8 cellular contexts compared by ENCODE assay signal in the genomic region with DNA sequence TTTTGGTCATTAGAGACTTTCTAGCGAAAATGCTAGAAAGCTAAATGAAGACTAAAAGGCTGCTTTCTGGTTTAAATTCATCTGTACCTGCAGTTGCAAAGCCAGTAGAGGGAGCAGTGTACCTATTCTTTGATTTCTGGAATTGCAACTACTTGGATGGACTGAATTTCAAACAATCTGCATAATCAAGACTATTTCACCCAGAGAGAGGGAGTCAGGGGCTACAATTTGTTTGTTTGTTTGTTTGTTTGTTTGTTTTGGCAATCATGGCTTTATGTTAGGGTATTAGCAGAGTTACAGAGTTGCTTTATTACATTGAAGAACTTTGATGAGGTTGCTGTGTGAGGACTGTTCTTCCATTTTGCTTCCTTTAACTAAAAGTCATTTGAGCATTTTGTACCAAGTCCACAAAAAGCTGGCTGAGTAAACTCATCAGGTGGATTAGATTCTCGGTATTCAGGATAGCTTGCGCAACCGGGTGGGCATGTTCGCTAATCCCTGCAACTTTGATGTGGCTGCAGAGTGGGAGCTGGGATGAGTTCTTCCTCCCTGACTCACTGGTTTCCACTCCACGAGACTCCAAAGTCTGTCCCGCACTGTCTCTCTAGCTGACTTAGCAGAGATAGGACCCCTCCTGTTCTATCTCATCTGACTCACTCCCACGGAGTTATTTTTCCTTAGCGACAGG.
DNase-seq lines count a peak whose midpoint lies in the region; ATAC-seq, FAIRE-seq and TF ChIP-seq lines count a peak whose summit lies in the region.

No MANE protein-coding gene starts in this region.

- no peak overlapping the region for H3K4me2 ChIP-seq in GM12878 (ENCODE audit: control insufficient read depth, insufficient read depth)

- H3K27ac ChIP-seq in A673 (ENCODE audit: low read depth, low read length, poor library complexity, severe bottlenecking) (peak overlapping the region; percentile 69), GM12878 (ENCODE audit: control insufficient read depth, insufficient read depth) (no peak overlapping the region)

- no peak overlapping the region for H2AFZ ChIP-seq in GM12878 (ENCODE audit: control insufficient read depth, low read depth, low read length)

- peaks cover 9% of the 10 kb centered on the region for H3K4me1 ChIP-seq in A673 (ENCODE audit: insufficient read depth, low read length, poor library complexity, severe bottlenecking)
- no peaks in the 10 kb centered on the region for H3K4me1 ChIP-seq in GM12878 (ENCODE audit: control insufficient read depth, insufficient read depth, low read length)

- CTCF ChIA-PET in A673 (lab: Charles Lee) (interaction anchor here (0.5 to 1.5 kb wide), 9 partner anchors 11 to 889 kb away, joined by 3 to 8 read pairs (median 5); no protein-coding TSS in a partner anchor), GM12878 (lab: Yijun Ruan, JAX) (interaction anchor here (0.6 to 4.0 kb wide), 21 partner anchors 9 to 901 kb away, joined by 3 to 26 read pairs (median 3); no protein-coding TSS in a partner anchor)

- no peaks in the 10 kb centered on the region for H4K20me1 ChIP-seq in GM12878 (ENCODE audit: control insufficient read depth, insufficient read depth)

- H3K9me3 ChIP-seq in A673 (ENCODE audit: low read depth, low read length, poor library complexity, severe bottlenecking) (peaks cover 10% of the 10 kb centered on the region), GM12878 (replicated peaks; ENCODE audit: control insufficient read depth, insufficient read depth, low read length) (no peaks in the 10 kb centered on the region; the same call in 2 of the 3 replicates)

- POLR2A ChIA-PET in A673 (lab: Charles Lee; ENCODE audit: low non-redundant PET) (no interaction called here), GM12878 (lab: Charles Lee) (no interaction called here)

- no peak for TF ChIP-seq EP300 in GM12878 (IDR thresholded peaks at IDR 0.05; ENCODE audit: borderline replicate concordance in 1 of 2, control insufficient read depth in 1 of 2, low read depth in 2 of 2, low read length in 2 of 2)

- no peaks in the 10 kb centered on the region for H3K79me2 ChIP-seq in GM12878 (ENCODE audit: control insufficient read depth, insufficient read depth, low read length)

- WGBS in GM12878 (ENCODE audit: insufficient coverage, insufficient replicate concordance, low lambda C conversion rate, missing lambda C conversion rate), result 60% methylated on average over 9 of the region's 9 CpGs

- TF ChIP-seq CTCF in A673 (conservative IDR thresholded peaks at IDR 0.05; ENCODE audit: low read depth, low read length), result peak; percentile 92
- peak; percentile 64 for TF ChIP-seq CTCF in GM12874 (IDR thresholded peaks at IDR 0.05; ENCODE audit: insufficient read depth, low read depth, low read length)
- TF ChIP-seq CTCF in GM12878 (IDR thresholded peaks at IDR 0.05 in 2 of 3, conservative IDR thresholded peaks at IDR 0.05 in 1 of 3; ENCODE audit: control insufficient read depth in 2 of 3, extremely low read depth in 1 of 3, insufficient read depth in 1 of 3, low read depth in 3 of 3, low read length in 3 of 3), result peak; percentile 57 to 79 (median 68)

- FAIRE-seq in GM12878 (lab: Jason Lieb, UNC), result peak; percentile 86

- in situ Hi-C loops in GM12878 (cut with MboI), result no loop called here

- H3K36me3 ChIP-seq in A673 (ENCODE audit: insufficient read depth, low read length, poor library complexity, severe bottlenecking) (no peaks in the 10 kb centered on the region), GM12878 (ENCODE audit: control insufficient read depth in 2 of 2, insufficient read depth in 2 of 2, low read length in 1 of 2) (no peaks in the 10 kb centered on the region)

- no peak overlapping the region for H3K9ac ChIP-seq in GM12878 (ENCODE audit: control insufficient read depth, insufficient read depth, low read length)

- H3K4me3 ChIP-seq in A673 (ENCODE audit: low read depth, low read length, poor library complexity, severe bottlenecking) (peak overlapping the region; percentile 9), GM12878 (no peak overlapping the region)

- peak; percentile 58; the same call in 2 of the 3 replicates for ATAC-seq in GM12878
- no peak for ATAC-seq in HG03439 (IDR thresholded peaks at IDR 0.05; ENCODE audit: unreplicated experiment)

- no peaks in the 10 kb centered on the region for H3K27me3 ChIP-seq in A673 (replicated peaks; ENCODE audit: insufficient read depth, low read depth, low read length, poor library complexity)
- H3K27me3 ChIP-seq in GM12878 (replicated peaks in 1 of 2; ENCODE audit: control insufficient read depth in 2 of 2, insufficient read depth in 2 of 2, low read length in 1 of 2), result no peaks in the 10 kb centered on the region

- RAD21 ChIA-PET in GM12878 (lab: Charles Lee; ENCODE audit: unreplicated experiment), result interaction anchor here (1.3 to 2.7 kb wide), 3 partner anchors 14 to 891 kb away, joined by 4 to 10 read pairs (median 4); no protein-coding TSS in a partner anchor

- BruUV-seq in A673 (replicated peaks; lab: Mats Ljungman, UMichigan), result no TSS peak
- no TSS peak for BruUV-seq in GM12878 (replicated peaks; lab: Mats Ljungman, UMichigan)

- peak; percentile 81 for TF ChIP-seq RAD21 in GM12878 (IDR thresholded peaks at IDR 0.05; ENCODE audit: insufficient read depth, low read depth, low read length)

- TF ChIP-seq POLR2A in GM12878 (IDR thresholded peaks at IDR 0.05; ENCODE audit: low read depth, low read length), result no peak

- DNase-seq in A673 (ENCODE audit: low spot score), result peak; percentile 84
- DNase-seq in NCI-H2227 (lab: John Stamatoyannopoulos, UW; ENCODE audit: unreplicated experiment), result peak; percentile 6
- DNase-seq in GM12878 (ENCODE audit: low read depth, low spot score), result no peak
- peak; percentile 75 for DNase-seq in inferior parietal cortex (ENCODE audit: extremely low spot score)
- DNase-seq in stromal cell of bone marrow (ENCODE audit: low read depth), result peak; percentile 60
- DNase-seq in NCI-H187 (lab: John Stamatoyannopoulos, UW), result no peak

- intact Hi-C loops in A673 (cut with micrococcal nuclease; ENCODE audit: unreplicated experiment), result loop anchor here (1.0 to 10.0 kb wide), 4 partner anchors 53 to 891 kb away; partner anchors contain the start of gene GAS1
- intact Hi-C loops in GM12878 (cut with micrococcal nuclease; ENCODE audit: unreplicated experiment), result loop anchor here (1.0 to 10.0 kb wide), 2 partner anchors 511 to 890 kb away; partner anchors contain the start of gene GAS1

- SMC1A ChIA-PET in GM12878 (lab: Charles Lee; ENCODE audit: uncharacterized antibody, unreplicated experiment), result interaction anchor here (0.7 to 3.8 kb wide), 5 partner anchors 15 to 890 kb away, joined by 3 to 34 read pairs (median 4); no protein-coding TSS in a partner anchor

TF ChIP-seq in GM12878, 131 proteins besides CTCF, POLR2A, EP300 and RAD21:
- TF ChIP-seq, protein P1, sequence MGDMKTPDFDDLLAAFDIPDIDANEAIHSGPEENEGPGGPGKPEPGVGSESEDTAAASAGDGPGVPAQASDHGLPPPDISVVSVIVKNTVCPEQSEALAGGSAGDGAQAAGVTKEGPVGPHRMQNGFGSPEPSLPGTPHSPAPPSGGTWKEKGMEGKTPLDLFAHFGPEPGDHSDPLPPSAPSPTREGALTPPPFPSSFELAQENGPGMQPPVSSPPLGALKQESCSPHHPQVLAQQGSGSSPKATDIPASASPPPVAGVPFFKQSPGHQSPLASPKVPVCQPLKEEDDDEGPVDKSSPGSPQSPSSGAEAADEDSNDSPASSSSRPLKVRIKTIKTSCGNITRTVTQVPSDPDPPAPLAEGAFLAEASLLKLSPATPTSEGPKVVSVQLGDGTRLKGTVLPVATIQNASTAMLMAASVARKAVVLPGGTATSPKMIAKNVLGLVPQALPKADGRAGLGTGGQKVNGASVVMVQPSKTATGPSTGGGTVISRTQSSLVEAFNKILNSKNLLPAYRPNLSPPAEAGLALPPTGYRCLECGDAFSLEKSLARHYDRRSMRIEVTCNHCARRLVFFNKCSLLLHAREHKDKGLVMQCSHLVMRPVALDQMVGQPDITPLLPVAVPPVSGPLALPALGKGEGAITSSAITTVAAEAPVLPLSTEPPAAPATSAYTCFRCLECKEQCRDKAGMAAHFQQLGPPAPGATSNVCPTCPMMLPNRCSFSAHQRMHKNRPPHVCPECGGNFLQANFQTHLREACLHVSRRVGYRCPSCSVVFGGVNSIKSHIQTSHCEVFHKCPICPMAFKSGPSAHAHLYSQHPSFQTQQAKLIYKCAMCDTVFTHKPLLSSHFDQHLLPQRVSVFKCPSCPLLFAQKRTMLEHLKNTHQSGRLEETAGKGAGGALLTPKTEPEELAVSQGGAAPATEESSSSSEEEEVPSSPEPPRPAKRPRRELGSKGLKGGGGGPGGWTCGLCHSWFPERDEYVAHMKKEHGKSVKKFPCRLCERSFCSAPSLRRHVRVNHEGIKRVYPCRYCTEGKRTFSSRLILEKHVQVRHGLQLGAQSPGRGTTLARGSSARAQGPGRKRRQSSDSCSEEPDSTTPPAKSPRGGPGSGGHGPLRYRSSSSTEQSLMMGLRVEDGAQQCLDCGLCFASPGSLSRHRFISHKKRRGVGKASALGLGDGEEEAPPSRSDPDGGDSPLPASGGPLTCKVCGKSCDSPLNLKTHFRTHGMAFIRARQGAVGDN (IDR thresholded peaks at IDR 0.05), result no peak
- TF ChIP-seq SMC3 (IDR thresholded peaks at IDR 0.05; ENCODE audit: borderline replicate concordance, low read length) (peak; percentile 57; the same call in 1 of the 2 replicates), PAX8 (IDR thresholded peaks at IDR 0.05) (no peak), PML (IDR thresholded peaks at IDR 0.05; ENCODE audit: low read length) (no peak), TCF12 (IDR thresholded peaks at IDR 0.05; ENCODE audit: low read depth, low read length) (no peak)

Comparison
In these comparisons a context has a peak if more than half of its experiments do, and no peak if none do; other contexts are left out.
1. DNase-seq: peak in A673 (single experiment), NCI-H2227 (single experiment), inferior parietal cortex (single experiment) and stromal cell of bone marrow (single experiment); none in GM12878 (single experiment) and NCI-H187 (0 of 2).
2. Peak in every context shown above with its lines, with median percentiles within 50 percentile points of each other: CTCF ChIP-seq.